ENCODE assay signal across 8 cellular contexts in the genomic region with DNA sequence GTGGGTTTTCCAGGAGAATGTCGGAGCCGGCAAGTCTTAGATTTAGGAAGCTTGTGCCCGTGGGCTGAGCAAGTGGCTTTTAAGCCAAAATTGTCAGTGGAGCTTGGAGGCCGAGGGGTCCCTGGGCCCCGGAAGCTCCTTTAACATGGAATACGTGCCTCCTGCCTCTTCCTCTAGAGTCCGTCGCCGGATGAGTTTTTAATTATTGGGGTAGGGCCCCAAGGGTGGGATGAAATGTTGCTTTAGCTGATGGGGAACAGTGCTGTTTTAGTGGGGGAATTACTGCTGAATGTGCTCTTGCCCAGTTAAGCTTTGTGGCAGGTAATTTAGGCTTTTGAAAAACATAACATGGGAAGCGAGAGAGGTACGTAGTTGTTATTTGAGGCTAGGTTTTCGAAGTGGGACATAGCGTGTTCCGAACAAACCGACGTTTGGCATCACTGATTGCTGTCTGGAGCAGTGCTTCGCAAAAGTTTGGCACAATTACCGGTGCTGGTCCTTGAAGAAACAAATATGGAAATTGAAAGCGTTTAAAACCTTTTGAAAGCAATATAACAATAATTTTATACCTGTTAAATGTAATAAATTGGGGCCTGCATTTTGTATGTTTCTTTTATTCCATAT. TPM values are rescaled to one million over a fixed set of nuclear protein-coding genes. Genes with fewer than 3 reads are reported as not detected.
DNase-seq lines count a peak whose midpoint lies in the region; ATAC-seq and TF ChIP-seq lines count a peak whose summit lies in the region.

No MANE protein-coding gene starts in this region.

- TF ChIP-seq POLR2A in esophagus squamous epithelium (IDR thresholded peaks at IDR 0.05) = no peak

- no peaks in the 10 kb centered on the region for H3K27me3 Mint-ChIP-seq in activated T-cell treated with anti-CD3 and anti-CD28 coated beads, Interleukin-2, amount 50 U/mL, for 4 hours (ENCODE audit: low read depth)

- no peaks in the 10 kb centered on the region for H3K9me3 Mint-ChIP-seq in activated T-cell treated with anti-CD3 and anti-CD28 coated beads, Interleukin-2, amount 50 U/mL, for 4 hours

- H3K27ac ChIP-seq in SK-N-MC = peak overlapping the region; percentile 67
- peak overlapping the region; percentile 94 to 99 (median 96) for H3K27ac ChIP-seq in esophagus squamous epithelium
- H3K27ac ChIP-seq in neutrophil = peak overlapping the region; percentile 79

- no peaks in the 10 kb centered on the region for H3K27me3 ChIP-seq in esophagus squamous epithelium
- no peaks in the 10 kb centered on the region for H3K27me3 ChIP-seq in neutrophil

- H3K9me3 ChIP-seq in SK-N-MC (ENCODE audit: low read depth, low read length) (no peaks in the 10 kb centered on the region), esophagus squamous epithelium (no peaks in the 10 kb centered on the region), neutrophil (no peaks in the 10 kb centered on the region)

- peaks cover 56% of the 10 kb centered on the region for H3K36me3 Mint-ChIP-seq in activated T-cell treated with anti-CD3 and anti-CD28 coated beads, Interleukin-2, amount 50 U/mL, for 4 hours (ENCODE audit: insufficient read depth)

- intact Hi-C loops in esophagus squamous epithelium (cut with DNase I) = no loop called here

- H3K4me1 ChIP-seq in esophagus squamous epithelium (peaks cover 21 to 53% (median 34%) of the 10 kb centered on the region in 3 donors), neutrophil (ENCODE audit: control insufficient read depth in 1 of 2, insufficient read depth in 1 of 2, low read depth in 1 of 2, low read length in 1 of 2) (peaks cover 16 to 17% of the 10 kb centered on the region in 2 experiments)

- H3K4me1 Mint-ChIP-seq in activated T-cell treated with anti-CD3 and anti-CD28 coated beads, Interleukin-2, amount 50 U/mL, for 4 hours (ENCODE audit: low read depth) = peaks cover 40% of the 10 kb centered on the region

- ATAC-seq in activated T-cell treated with anti-CD3 and anti-CD28 coated beads, Interleukin-2, amount 50 U/mL, for 4 hours = peak; percentile 1 to 3
- ATAC-seq in HG02870 (IDR thresholded peaks at IDR 0.05; ENCODE audit: unreplicated experiment) (no peak), HG03025 (IDR thresholded peaks at IDR 0.05; ENCODE audit: low FRiP score, unreplicated experiment) (no peak)

- H3K4me3 ChIP-seq in SK-N-MC = peak overlapping the region; percentile 94
- H3K4me3 ChIP-seq in esophagus squamous epithelium = peak overlapping the region; percentile 78 to 100 (median 85)
- peak overlapping the region; percentile 87 to 95 for H3K4me3 ChIP-seq in neutrophil (ENCODE audit: low read depth in 1 of 2, low read length in 1 of 2)

- 0% methylated on average over 16 of the region's 19 CpGs for WGBS in esophagus squamous epithelium, 2 donors

- no peak for TF ChIP-seq CTCF in esophagus squamous epithelium (IDR thresholded peaks at IDR 0.05)
- TF ChIP-seq CTCF in neutrophil (IDR thresholded peaks at IDR 0.05) = no peak

- peaks cover 53% of the 10 kb centered on the region for H3K36me3 ChIP-seq in SK-N-MC (ENCODE audit: insufficient read depth, low read length)
- peaks cover 0 to 43% (median 6%) of the 10 kb centered on the region in 3 donors for H3K36me3 ChIP-seq in esophagus squamous epithelium
- H3K36me3 ChIP-seq in neutrophil = peaks cover 32% of the 10 kb centered on the region

- H3K9ac ChIP-seq in SK-N-MC (ENCODE audit: insufficient read length) = peak overlapping the region; percentile 99

- H3K4me3 Mint-ChIP-seq in activated T-cell treated with anti-CD3 and anti-CD28 coated beads, Interleukin-2, amount 50 U/mL, for 4 hours = peak overlapping the region; percentile 94

- no peak for DNase-seq in activated T-cell treated with anti-CD3 and anti-CD28 coated beads, Interleukin-2, amount 50 U/mL, for 4 hours
- DNase-seq in activated T-cell treated with anti-CD3 and anti-CD28 coated beads, Interleukin-2, amount 50 U/mL, for 48 hours = no peak
- DNase-seq in SK-N-MC (ENCODE audit: low read depth, low spot score) (no peak), esophagus squamous epithelium (lab: John Stamatoyannopoulos, UW) (no peak), HK-2 (ENCODE audit: unreplicated experiment) (no peak)

RNA-seq across cellular contexts. Expression of gene RPL5, which starts 0.8 kb away (rescaled TPM):
- 1,000 to 10,000 TPM; 1,884 to 1,929 (median 1,900) TPM for total RNA-seq in activated T-cell treated with anti-CD3 and anti-CD28 coated beads, Interleukin-2, amount 50 U/mL, for 4 hours
- total RNA-seq in esophagus squamous epithelium = 1,000 to 10,000 TPM in 3 of 4 donors, 100 to 1,000 TPM in 1; 828 to 2,443 (median 1,463) TPM

RNA-seq across cellular contexts. Expression of gene EVI5, which starts 47.7 kb away (rescaled TPM):
- 10 to 100 TPM; 28.7 to 32.9 (median 29.8) TPM for total RNA-seq in activated T-cell treated with anti-CD3 and anti-CD28 coated beads, Interleukin-2, amount 50 U/mL, for 4 hours
- 10 to 100 TPM in 2 of 4 donors, 1 to 10 TPM in 2; 5.1 to 23.7 (median 9.0) TPM for total RNA-seq in esophagus squamous epithelium

Comparison
In these comparisons a context has a peak if more than half of its experiments do, and no peak if none do; other contexts are left out.
1. ATAC-seq: peak in activated T-cell treated with anti-CD3 and anti-CD28 coated beads, Interleukin-2, amount 50 U/mL, for 4 hours (2 of 2); none in HG02870 (single experiment) and HG03025 (single experiment).
2. Peak in every context shown above with its lines, with median percentiles within 50 percentile points of each other: H3K27ac ChIP-seq and H3K4me3 ChIP-seq.